11 cellular contexts compared by ENCODE assay signal in the genomic region with DNA sequence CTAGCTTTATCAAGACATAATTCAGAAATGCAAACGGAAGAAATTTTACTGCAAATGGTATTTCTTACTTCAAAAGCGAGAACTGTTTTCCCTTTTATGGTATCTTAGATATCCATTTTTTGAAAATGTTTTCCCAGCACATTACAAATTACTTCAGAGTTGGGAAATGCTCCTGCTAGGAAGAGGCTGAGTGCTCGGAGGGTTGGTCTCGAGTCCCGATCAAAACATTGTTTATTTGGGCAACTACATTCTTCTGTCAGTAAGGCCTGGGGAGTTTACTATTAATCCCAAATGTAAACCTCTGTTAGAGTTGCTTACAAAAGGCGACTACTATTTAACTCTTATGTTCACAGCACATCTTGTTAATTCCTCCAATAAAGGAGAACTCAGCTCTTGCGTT.
DNase-seq lines count a peak whose midpoint lies in the region; ATAC-seq, FAIRE-seq and TF ChIP-seq lines count a peak whose summit lies in the region.
"Had no signal": no experiment of that assay in that cellular context is flagged by ENCODE, and none has a peak within 500 bp of the region (broad histone marks: within the 10 kb centered on the region; RNA-seq: fewer than 3 reads in every experiment).

No MANE protein-coding gene starts in this region.

- H3K27ac Mint-ChIP-seq in activated CD8-positive, alpha-beta T cell treated with anti-CD3 and anti-CD28 coated beads, Interleukin-2, amount 10 ng/mL, durations not matched to agents 7 days and 5 days = no peak overlapping the region
- H3K27ac Mint-ChIP-seq in activated CD8-positive, alpha-beta T cell treated with anti-CD3 and anti-CD28 coated beads for 36 hours = no peak overlapping the region
- H3K27ac Mint-ChIP-seq in astrocyte (ENCODE audit: unreplicated experiment) = no peak overlapping the region

- H3K36me3 ChIP-seq in astrocyte (ENCODE audit: insufficient read depth, low read length) (no peaks in the 10 kb centered on the region), tibial artery (no peaks in the 10 kb centered on the region)
- H3K36me3 ChIP-seq: gastroesophageal sphincter had no signal

- H3K4me1 ChIP-seq in astrocyte (ENCODE audit: insufficient read depth, low read length) (peaks cover 13% of the 10 kb centered on the region), tibial artery (peaks cover 0 to 23% (median 7%) of the 10 kb centered on the region in 4 donors)

- CTCF ChIA-PET in activated CD8-positive, alpha-beta T cell treated with anti-CD3 and anti-CD28 coated beads, Interleukin-2, amount 10 ng/mL, durations not matched to agents 7 days and 5 days (lab: Charles Lee) = interaction anchor here (1.1 to 1.6 kb wide), 2 partner anchors 25 to 143 kb away, joined by 3 to 6 read pairs; no protein-coding TSS in a partner anchor
- CTCF ChIA-PET in activated CD8-positive, alpha-beta T cell treated with anti-CD3 and anti-CD28 coated beads for 36 hours (lab: Charles Lee) = interaction anchor here (1.1 to 4.9 kb wide), 2 partner anchors 26 to 381 kb away, joined by 3 to 39 read pairs; a partner anchor contains a TSS

- H3K9me3 Mint-ChIP-seq in activated CD8-positive, alpha-beta T cell treated with anti-CD3 and anti-CD28 coated beads, Interleukin-2, amount 10 ng/mL, durations not matched to agents 7 days and 5 days (ENCODE audit: insufficient read depth) = no peaks in the 10 kb centered on the region
- H3K9me3 Mint-ChIP-seq in activated CD8-positive, alpha-beta T cell treated with anti-CD3 and anti-CD28 coated beads for 36 hours = no peaks in the 10 kb centered on the region
- H3K9me3 Mint-ChIP-seq in astrocyte (ENCODE audit: unreplicated experiment) = peaks cover 1% of the 10 kb centered on the region

- POLR2A ChIA-PET in activated CD8-positive, alpha-beta T cell treated with anti-CD3 and anti-CD28 coated beads, Interleukin-2, amount 10 ng/mL, durations not matched to agents 7 days and 5 days (lab: Charles Lee) = no interaction called here
- POLR2A ChIA-PET in activated CD8-positive, alpha-beta T cell treated with anti-CD3 and anti-CD28 coated beads for 36 hours (lab: Charles Lee) = interaction anchor here (2.1 kb wide), 1 partner anchor 461 kb away, joined by 4 read pairs; a partner anchor contains a TSS

- no peaks in the 10 kb centered on the region for H3K79me2 ChIP-seq in astrocyte (ENCODE audit: insufficient read depth, low read length)

- intact Hi-C loops in activated CD8-positive, alpha-beta T cell treated with anti-CD3 and anti-CD28 coated beads for 36 hours (cut with micrococcal nuclease) = loop anchor here (5.0 kb wide), 1 partner anchor 381 kb away; a partner anchor contains a TSS
- intact Hi-C loops in tibial artery (cut with DNase I; ENCODE audit: low total_unique reads) = loop anchor here (10.0 kb wide), 1 partner anchor 137 kb away; no protein-coding TSS in a partner anchor

- no peaks in the 10 kb centered on the region for H3K36me3 Mint-ChIP-seq in activated CD8-positive, alpha-beta T cell treated with anti-CD3 and anti-CD28 coated beads, Interleukin-2, amount 10 ng/mL, durations not matched to agents 7 days and 5 days (ENCODE audit: low read depth)
- no peaks in the 10 kb centered on the region for H3K36me3 Mint-ChIP-seq in activated CD8-positive, alpha-beta T cell treated with anti-CD3 and anti-CD28 coated beads for 36 hours (ENCODE audit: low read depth)
- peaks cover 4% of the 10 kb centered on the region for H3K36me3 Mint-ChIP-seq in astrocyte (ENCODE audit: low read depth, unreplicated experiment)

- no peak overlapping the region for H3K4me2 ChIP-seq in astrocyte (ENCODE audit: low read length)

- no peak for TF ChIP-seq CTCF in activated CD8-positive, alpha-beta T cell treated with anti-CD3 and anti-CD28 coated beads for 36 hours (IDR thresholded peaks at IDR 0.05)
- no peak for TF ChIP-seq CTCF in astrocyte (IDR thresholded peaks at IDR 0.05; ENCODE audit: insufficient read depth, low read depth, low read length)
- no peak for TF ChIP-seq CTCF in tibial artery (IDR thresholded peaks at IDR 0.05)

- no peak for FAIRE-seq in astrocyte (lab: Jason Lieb, UNC)

- H3K9me3 ChIP-seq in astrocyte (ENCODE audit: insufficient read depth, low read depth, low read length) = no peaks in the 10 kb centered on the region
- H3K9me3 ChIP-seq in tibial artery = no peaks in the 10 kb centered on the region
- H3K9me3 ChIP-seq: gastroesophageal sphincter had no signal

- H3K27me3 Mint-ChIP-seq in activated CD8-positive, alpha-beta T cell treated with anti-CD3 and anti-CD28 coated beads, Interleukin-2, amount 10 ng/mL, durations not matched to agents 7 days and 5 days (ENCODE audit: low read depth) = peaks cover 7% of the 10 kb centered on the region
- no peaks in the 10 kb centered on the region for H3K27me3 Mint-ChIP-seq in activated CD8-positive, alpha-beta T cell treated with anti-CD3 and anti-CD28 coated beads for 36 hours
- peaks cover 2% of the 10 kb centered on the region for H3K27me3 Mint-ChIP-seq in astrocyte (ENCODE audit: low read depth, unreplicated experiment)

- no peak for DNase-seq in activated CD8-positive, alpha-beta T cell treated with anti-CD3 and anti-CD28 coated beads, Interleukin-2, amount 10 ng/mL, durations not matched to agents 7 days and 5 days
- no peak for DNase-seq in activated CD8-positive, alpha-beta T cell treated with anti-CD3 and anti-CD28 coated beads for 36 hours
- DNase-seq in astrocyte (ENCODE audit: low read depth) = no peak
- peak; percentile 85 for DNase-seq in iris pigment epithelial cell (ENCODE audit: low read depth)
- DNase-seq in tibial artery = no peak
- no peak for DNase-seq in DMS 273 treated with DMSO at 0.1 percent for 48 hours (lab: John Stamatoyannopoulos, UW)
- DNase-seq in NCI-H2081 (lab: John Stamatoyannopoulos, UW) = no peak
- no peak for DNase-seq in amygdala (lab: John Stamatoyannopoulos, UW)
- DNase-seq: cortex of kidney, DMS79 had no signal

- H4K20me1 ChIP-seq in astrocyte (ENCODE audit: insufficient read depth, low read length) = no peaks in the 10 kb centered on the region

- no peak for ATAC-seq in activated CD8-positive, alpha-beta T cell treated with anti-CD3 and anti-CD28 coated beads, Interleukin-2, amount 10 ng/mL, durations not matched to agents 7 days and 5 days
- no peak for ATAC-seq in activated CD8-positive, alpha-beta T cell treated with anti-CD3 and anti-CD28 coated beads for 36 hours

- peak overlapping the region; percentile 73 for H3K4me3 Mint-ChIP-seq in activated CD8-positive, alpha-beta T cell treated with anti-CD3 and anti-CD28 coated beads, Interleukin-2, amount 10 ng/mL, durations not matched to agents 7 days and 5 days
- H3K4me3 Mint-ChIP-seq in activated CD8-positive, alpha-beta T cell treated with anti-CD3 and anti-CD28 coated beads for 36 hours = no peak overlapping the region
- H3K4me3 Mint-ChIP-seq in astrocyte (ENCODE audit: unreplicated experiment) = no peak overlapping the region

- H3K4me3 ChIP-seq in astrocyte (ENCODE audit: insufficient read depth, low read depth, low read length) (no peak overlapping the region), tibial artery (no peak overlapping the region)
- H3K4me3 ChIP-seq: gastroesophageal sphincter had no signal

- H3K4me1 Mint-ChIP-seq in activated CD8-positive, alpha-beta T cell treated with anti-CD3 and anti-CD28 coated beads, Interleukin-2, amount 10 ng/mL, durations not matched to agents 7 days and 5 days (ENCODE audit: low read depth) = peaks cover 55% of the 10 kb centered on the region
- H3K4me1 Mint-ChIP-seq in activated CD8-positive, alpha-beta T cell treated with anti-CD3 and anti-CD28 coated beads for 36 hours (ENCODE audit: low read depth) = peaks cover 44% of the 10 kb centered on the region
- H3K4me1 Mint-ChIP-seq in astrocyte (ENCODE audit: low read depth, unreplicated experiment) = peaks cover 13% of the 10 kb centered on the region

- peak overlapping the region; percentile 14 for H2AFZ ChIP-seq in astrocyte (ENCODE audit: low read depth, low read length)

- H3K27me3 ChIP-seq in astrocyte (ENCODE audit: insufficient read depth, low read length) = no peaks in the 10 kb centered on the region
- H3K27me3 ChIP-seq in tibial artery = no peaks in the 10 kb centered on the region
- H3K27me3 ChIP-seq: gastroesophageal sphincter had no signal

- peak overlapping the region; percentile 27 for H3K9ac ChIP-seq in astrocyte (ENCODE audit: low read length)

- H3K27ac ChIP-seq in astrocyte (ENCODE audit: low read depth, low read length) (peak overlapping the region; percentile 48), tibial artery (peak overlapping the region; percentile 84 to 89)
